21 cellular contexts compared by ENCODE assay signal in the genomic region with DNA sequence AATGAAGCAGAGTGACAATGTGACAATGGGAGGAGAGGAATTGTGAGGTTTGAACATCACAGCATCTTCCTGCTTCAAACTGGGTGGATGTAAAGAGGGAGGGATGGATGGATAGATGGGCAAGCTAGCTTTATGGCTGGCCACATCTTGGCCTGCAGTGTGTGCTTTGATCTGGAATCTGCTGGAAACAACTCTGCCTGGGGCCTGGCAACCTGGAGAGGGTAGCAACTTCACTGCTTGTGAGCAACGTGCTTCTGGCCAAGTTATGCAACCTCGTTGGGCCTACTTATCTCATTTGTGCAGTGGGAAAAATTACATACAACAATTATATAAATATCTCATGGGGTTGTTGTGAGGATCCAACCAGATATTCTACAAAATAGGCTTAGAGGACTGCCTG. TPM values are rescaled to one million over a fixed set of nuclear protein-coding genes. Genes with fewer than 3 reads are reported as not detected.
"Had no signal": no experiment of that assay in that cellular context is flagged by ENCODE, and none has a peak within 500 bp of the region (broad histone marks: within the 10 kb centered on the region; RNA-seq: fewer than 3 reads in every experiment).

No MANE protein-coding gene starts in this region.

- H3K9me3 ChIP-seq: breast epithelium, esophagus muscularis mucosa, gastroesophageal sphincter, thoracic aorta had no signal

- H3K4me3 ChIP-seq: breast epithelium, coronary artery, esophagus muscularis mucosa, gastroesophageal sphincter, thoracic aorta had no signal

- H3K27ac Mint-ChIP-seq: activated naive CD8-positive, alpha-beta T cell treated with anti-CD3 and anti-CD28 coated beads for 36 hours; mesothelial cell of epicardium; natural killer cell; progenitor cell of endocrine pancreas; type B pancreatic cell had no signal

- ATAC-seq: gastroesophageal sphincter, natural killer cell had no signal

- H3K9me3 Mint-ChIP-seq: activated naive CD8-positive, alpha-beta T cell treated with anti-CD3 and anti-CD28 coated beads for 36 hours; mesothelial cell of epicardium; natural killer cell; type B pancreatic cell had no signal

- H3K4me3 Mint-ChIP-seq: activated naive CD8-positive, alpha-beta T cell treated with anti-CD3 and anti-CD28 coated beads for 36 hours; mesothelial cell of epicardium; natural killer cell; T-helper 17 cell; type B pancreatic cell had no signal

- H3K36me3 ChIP-seq: breast epithelium, esophagus muscularis mucosa, gastroesophageal sphincter, thoracic aorta had no signal

- H3K27me3 ChIP-seq: esophagus muscularis mucosa, gastroesophageal sphincter had no signal

- H3K4me1 ChIP-seq: breast epithelium had no signal

- H3K36me3 Mint-ChIP-seq: activated naive CD8-positive, alpha-beta T cell treated with anti-CD3 and anti-CD28 coated beads for 36 hours; mesothelial cell of epicardium; natural killer cell; type B pancreatic cell had no signal

- H3K27ac ChIP-seq: breast epithelium, coronary artery, esophagus muscularis mucosa, gastroesophageal sphincter, thoracic aorta had no signal

- DNase-seq: activated CD4-positive, alpha-beta T cell treated with anti-CD3 and anti-CD28 coated beads for 4 hours; activated CD4-positive, CD25-positive, alpha-beta regulatory T cell; amniotic stem cell; head of caudate nucleus; islet precursor cell; left cardiac atrium; natural killer cell; retina; T-helper 17 cell had no signal

RNA-seq across cellular contexts. Expression of gene IL9, which starts 5.3 kb away (rescaled TPM):
- total RNA-seq: activated naive CD8-positive, alpha-beta T cell treated with anti-CD3 and anti-CD28 coated beads for 36 hours; breast epithelium; esophagus muscularis mucosa; gastroesophageal sphincter; left cardiac atrium; lung microvascular endothelial cell; mesothelial cell of epicardium; natural killer cell; osteoblast; progenitor cell of endocrine pancreas; T-helper 17 cell; thoracic aorta had no signal

RNA-seq across cellular contexts. Expression of gene SLC25A48, which starts 55.8 kb away (rescaled TPM):
- total RNA-seq: activated CD8-positive, alpha-beta memory T cell treated with anti-CD3 and anti-CD28 coated beads for 36 hours; activated naive CD8-positive, alpha-beta T cell treated with anti-CD3 and anti-CD28 coated beads for 36 hours; lung microvascular endothelial cell; natural killer cell; osteoblast; T-helper 17 cell had no signal
